ENCODE assay signal across 6 cellular contexts in the genomic region with DNA sequence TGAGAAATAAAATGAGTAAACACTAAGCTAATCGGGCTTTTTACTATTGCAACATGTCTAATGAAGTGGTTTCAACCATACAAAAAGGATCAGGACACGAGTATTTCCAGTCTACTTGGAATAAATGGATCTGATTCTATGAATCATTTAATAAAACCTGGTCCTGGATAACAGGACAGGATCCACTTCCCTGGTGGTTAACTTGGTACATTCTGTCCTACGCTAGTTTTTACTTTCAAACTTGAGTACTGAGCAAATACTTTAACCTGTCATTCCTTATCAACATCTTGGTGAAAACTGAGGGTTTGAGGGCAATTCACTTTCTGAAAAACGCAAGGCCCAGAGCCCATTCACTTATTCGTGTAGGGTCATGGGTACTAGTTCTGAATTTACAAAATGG. TPM values are rescaled to one million over a fixed set of nuclear protein-coding genes. Genes with fewer than 3 reads are reported as not detected.
"Had no signal": no experiment of that assay in that cellular context is flagged by ENCODE, and none has a peak within 500 bp of the region (broad histone marks: within the 10 kb centered on the region; RNA-seq: fewer than 3 reads in every experiment).

No MANE protein-coding gene starts in this region.

- ATAC-seq: K562 had no signal

- H3K27ac ChIP-seq: HL-60 had no signal

- H3K4me3 ChIP-seq: K562 had no signal

- H3K4me3 Mint-ChIP-seq: IgD-negative memory B cell had no signal

- DNase-seq: IMR-90, KBM-7 had no signal

- H3K27me3 Mint-ChIP-seq: IgD-negative memory B cell had no signal

- H3K9me3 Mint-ChIP-seq: IgD-negative memory B cell had no signal

RNA-seq across cellular contexts. Expression of a gene that starts 33.5 kb away (rescaled TPM):
- total RNA-seq: HT-29 had no signal
